ENCODE assay signal across 18 cellular contexts in genomic region chr12:128286970-128287369, GRCh38. TPM values are rescaled to one million over a fixed set of nuclear protein-coding genes. Genes with fewer than 3 reads are reported as not detected.
DNase-seq lines count a peak whose midpoint lies in the region; ATAC-seq and TF ChIP-seq lines count a peak whose summit lies in the region.
"Had no signal": no experiment of that assay in that cellular context is flagged by ENCODE, and none has a peak within 500 bp of the region (broad histone marks: within the 10 kb centered on the region; RNA-seq: fewer than 3 reads in every experiment).

No MANE protein-coding gene starts in this region.

- TF ChIP-seq POLR2A in NB4 (IDR thresholded peaks at IDR 0.05; ENCODE audit: extremely low read depth, insufficient read length) (no peak), lower leg skin (IDR thresholded peaks at IDR 0.05) (no peak)

- POLR2A ChIA-PET in activated CD4-positive, alpha-beta memory T cell treated with anti-CD3 and anti-CD28 coated beads, Interleukin-2, amount 10 ng/mL, durations not matched to agents 7 days and 5 days (lab: Charles Lee) = no interaction called here

- peaks cover 3% of the 10 kb centered on the region for H3K27me3 ChIP-seq in adipocyte (replicated peaks; ENCODE audit: control insufficient read depth, insufficient read depth, low read length)
- no peaks in the 10 kb centered on the region for H3K27me3 ChIP-seq in ascending aorta
- H3K27me3 ChIP-seq: MG63 had no signal

- peak; percentile 85 for ATAC-seq in sciatic nerve
- ATAC-seq: Panc1 had no signal

- H3K36me3 Mint-ChIP-seq in activated CD4-positive, alpha-beta memory T cell treated with anti-CD3 and anti-CD28 coated beads, Interleukin-2, amount 10 ng/mL, durations not matched to agents 7 days and 5 days (ENCODE audit: low read depth) = no peaks in the 10 kb centered on the region

- H3K9ac ChIP-seq in adipocyte (ENCODE audit: low read length) = no peak overlapping the region

- 46 to 54% methylated on average over 1 of the region's 1 CpG for WGBS in lower leg skin, 2 donors

- no peak overlapping the region for H3K27ac ChIP-seq in ascending aorta
- H3K27ac ChIP-seq: C4-2B had no signal

- peaks cover 7% of the 10 kb centered on the region for H3K9me3 Mint-ChIP-seq in activated CD4-positive, alpha-beta memory T cell treated with anti-CD3 and anti-CD28 coated beads, Interleukin-2, amount 10 ng/mL, durations not matched to agents 7 days and 5 days

- H3K27ac Mint-ChIP-seq in activated CD4-positive, alpha-beta memory T cell treated with anti-CD3 and anti-CD28 coated beads, Interleukin-2, amount 10 ng/mL, durations not matched to agents 7 days and 5 days = no peak overlapping the region

- H3K36me3 ChIP-seq in adipocyte (ENCODE audit: control insufficient read depth, insufficient read depth, low read length, severe bottlenecking) (no peaks in the 10 kb centered on the region), ascending aorta (no peaks in the 10 kb centered on the region)
- H3K36me3 ChIP-seq: MG63 had no signal

- no peaks in the 10 kb centered on the region for H3K27me3 Mint-ChIP-seq in activated CD4-positive, alpha-beta memory T cell treated with anti-CD3 and anti-CD28 coated beads, Interleukin-2, amount 10 ng/mL, durations not matched to agents 7 days and 5 days

- intact Hi-C loops in lower leg skin (cut with DNase I; ENCODE audit: low total_unique reads) (no loop called here), sciatic nerve (cut with DNase I) (no loop called here), ascending aorta (cut with DNase I) (no loop called here)

- peaks cover 20% of the 10 kb centered on the region for H3K4me1 ChIP-seq in adipocyte (ENCODE audit: control insufficient read depth, insufficient read depth, low read length)
- H3K4me1 ChIP-seq in ascending aorta = no peaks in the 10 kb centered on the region

- H3K4me3 ChIP-seq in NB4 (ENCODE audit: low read depth, low read length) = no peak overlapping the region
- peak overlapping the region; percentile 40 for H3K4me3 ChIP-seq in adipocyte (ENCODE audit: low read length)
- H3K4me3 ChIP-seq in lower leg skin (ENCODE audit: low read depth, poor library complexity, severe bottlenecking) = no peak overlapping the region
- no peak overlapping the region for H3K4me3 ChIP-seq in ascending aorta
- H3K4me3 ChIP-seq: MG63 had no signal

- no peak for TF ChIP-seq CTCF in NB4 (IDR thresholded peaks at IDR 0.05; ENCODE audit: low read depth, low read length)
- TF ChIP-seq CTCF in lower leg skin (IDR thresholded peaks at IDR 0.05) = no peak
- no peak for TF ChIP-seq CTCF in ascending aorta (IDR thresholded peaks at IDR 0.05)

- CTCF ChIA-PET in activated CD4-positive, alpha-beta memory T cell treated with anti-CD3 and anti-CD28 coated beads, Interleukin-2, amount 10 ng/mL, durations not matched to agents 7 days and 5 days (lab: Charles Lee) = no interaction called here

- H3K9me3 ChIP-seq in adipocyte (ENCODE audit: control insufficient read depth, low read length) = peaks cover 11% of the 10 kb centered on the region
- no peaks in the 10 kb centered on the region for H3K9me3 ChIP-seq in ascending aorta
- H3K9me3 ChIP-seq: MG63 had no signal

- H3K4me1 Mint-ChIP-seq in activated CD4-positive, alpha-beta memory T cell treated with anti-CD3 and anti-CD28 coated beads, Interleukin-2, amount 10 ng/mL, durations not matched to agents 7 days and 5 days = no peaks in the 10 kb centered on the region

- DNase-seq in NB4 (ENCODE audit: low read depth) (peak; percentile 23), adipocyte (ENCODE audit: low read depth) (no peak), lower leg skin (ENCODE audit: low spot score in 2 of 2) (peak; percentile 46 to 89), sciatic nerve (ENCODE audit: low spot score) (no peak), ascending aorta (ENCODE audit: low spot score in 2 of 2) (no peak)
- no peak for DNase-seq in activated CD4-positive, alpha-beta memory T cell treated with anti-CD3 and anti-CD28 coated beads, Interleukin-2, amount 10 ng/mL, durations not matched to agents 7 days and 5 days
- DNase-seq in stimulated activated naive CD4-positive, alpha-beta T cell treated with Interleukin-2 at 50 U/mL for 16 hours (lab: John Stamatoyannopoulos, UW) = no peak
- DNase-seq: ACHN, DMS 273 treated with DMSO at 0.1 percent for 48 hours, Kasumi-1, MG63, NCI-H1092 treated with DMSO at 0.1 percent for 48 hours, NCI-H146, NCI-H2029 treated with DMSO at 0.1 percent for 48 hours, NCI-H510A had no signal

- no peak overlapping the region for H3K4me3 Mint-ChIP-seq in activated CD4-positive, alpha-beta memory T cell treated with anti-CD3 and anti-CD28 coated beads, Interleukin-2, amount 10 ng/mL, durations not matched to agents 7 days and 5 days

RNA-seq across cellular contexts. Expression of gene TMEM132C, which starts 20.0 kb away (rescaled TPM):
- total RNA-seq in lower leg skin = 1 to 10 TPM; 2.0 to 3.7 (median 3.0) TPM
- total RNA-seq in sciatic nerve = 13.5 TPM
- total RNA-seq in ascending aorta = 0.96 TPM
- total RNA-seq in activated CD4-positive, alpha-beta memory T cell treated with anti-CD3 and anti-CD28 coated beads, Interleukin-2, amount 10 ng/mL, durations not matched to agents 7 days and 5 days = under 1 TPM in 1 of 2 experiments, not detected in 1; 0.05 TPM
- total RNA-seq: SK-MEL-5 had no signal

Comparison
In these comparisons a context has a peak if more than half of its experiments do, and no peak if none do; other contexts are left out.
1. DNase-seq: peak in NB4 (single experiment) and lower leg skin (2 of 2); none in adipocyte (single experiment), sciatic nerve (single experiment), ascending aorta (0 of 2), activated CD4-positive, alpha-beta memory T cell treated with anti-CD3 and anti-CD28 coated beads, Interleukin-2, amount 10 ng/mL, durations not matched to agents 7 days and 5 days (single experiment) and stimulated activated naive CD4-positive, alpha-beta T cell treated with Interleukin-2 at 50 U/mL for 16 hours (single experiment).